7 cellular contexts compared by ENCODE assay signal in the genomic region with DNA sequence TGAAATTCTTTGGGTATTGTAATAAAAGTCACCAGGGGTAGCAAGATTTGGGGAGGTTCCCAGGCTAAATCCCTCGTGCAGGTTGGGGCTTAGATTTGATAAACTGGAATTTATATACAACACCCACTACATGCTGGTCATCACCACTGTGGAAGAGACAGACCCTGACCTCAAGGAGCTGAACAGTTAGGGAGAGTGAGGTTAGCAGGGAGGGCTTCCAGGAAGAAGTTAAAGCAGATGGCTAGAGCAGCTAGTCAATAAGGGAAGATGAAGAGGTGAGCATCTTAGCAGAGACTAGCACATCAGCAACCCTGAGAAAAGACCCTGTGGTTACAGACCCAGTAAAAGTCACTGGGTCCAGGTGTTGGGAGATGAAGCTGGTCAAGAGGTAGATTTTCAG.
"Had no signal": no experiment of that assay in that cellular context is flagged by ENCODE, and none has a peak within 500 bp of the region (broad histone marks: within the 10 kb centered on the region; RNA-seq: fewer than 3 reads in every experiment).

No MANE protein-coding gene starts in this region.

- ATAC-seq: GM23338 had no signal

- H3K4me3 ChIP-seq: GM23338 had no signal

- DNase-seq: H9, HCEC 1CT, IMR-90 had no signal

- H2AFZ ChIP-seq: GM23338 had no signal

- H3K4me2 ChIP-seq: GM23338 had no signal

- FAIRE-seq: H1, H54, HTR-8/SVneo had no signal
